In genomic region chr4:3756343-3757059, GRCh38 we compare ENCODE assay signal across 30 cellular contexts. TPM values are rescaled to one million over a fixed set of nuclear protein-coding genes. Genes with fewer than 3 reads are reported as not detected.
DNase-seq lines count a peak whose midpoint lies in the region; ATAC-seq, FAIRE-seq and TF ChIP-seq lines count a peak whose summit lies in the region.
"Had no signal": no experiment of that assay in that cellular context is flagged by ENCODE, and none has a peak within 500 bp of the region (broad histone marks: within the 10 kb centered on the region; RNA-seq: fewer than 3 reads in every experiment).

No MANE protein-coding gene starts in this region.

- TF ChIP-seq CTCF in K562 (IDR thresholded peaks at IDR 0.05 in 2 of 3, conservative IDR thresholded peaks at IDR 0.05 in 1 of 3; ENCODE audit: insufficient read depth in 2 of 3, low read depth in 1 of 3, low read length in 3 of 3), result no peak
- TF ChIP-seq CTCF in tibial nerve (IDR thresholded peaks at IDR 0.05), result no peak
- TF ChIP-seq CTCF in mucosa of descending colon (IDR thresholded peaks at IDR 0.05), result no peak
- TF ChIP-seq CTCF in uterus (IDR thresholded peaks at IDR 0.05), result no peak

- 0 out of 2 replicates have a peak, but pooled peaks cover 4% of the 10 kb centered on the region for H4K20me1 ChIP-seq in K562 (replicated peaks; ENCODE audit: control insufficient read depth, insufficient read depth, low read length)

- ATAC-seq in K562 (peak; percentile 84), mucosa of descending colon (no peak)
- ATAC-seq: foreskin keratinocyte; heart left ventricle; naive thymus-derived CD4-positive, alpha-beta T cell had no signal

- POLR2A ChIA-PET in K562 (lab: Yijun Ruan, JAX), result interaction anchor here (1.0 kb wide), 1 partner anchor 25 kb away, joined by 3 read pairs; no protein-coding TSS in a partner anchor

- no peak for TF ChIP-seq RAD21 in K562 (CRISPR knock-in tag; conservative IDR thresholded peaks at IDR 0.05 in 1 of 2, IDR thresholded peaks at IDR 0.05 in 1 of 2)

- H3K9ac ChIP-seq in K562 (ENCODE audit: insufficient read depth in 1 of 2, low read depth in 2 of 2, low read length in 2 of 2), result no peak overlapping the region
- H3K9ac ChIP-seq: BLaER1 treated with 17β-estradiol and CSF1 and Interleukin-3, amounts not matched to agents 10 nM and 100 nM had no signal

- no peaks in the 10 kb centered on the region for H3K9me3 ChIP-seq in K562 (replicated peaks; ENCODE audit: control insufficient read depth, insufficient read depth, low read depth, low read length)
- peaks cover 0 to 27% (median 0%) of the 10 kb centered on the region in 4 donors for H3K9me3 ChIP-seq in tibial nerve
- no peaks in the 10 kb centered on the region for H3K9me3 ChIP-seq in mucosa of descending colon
- no peaks in the 10 kb centered on the region for H3K9me3 ChIP-seq in uterus
- H3K9me3 ChIP-seq: BLaER1 treated with 17β-estradiol and CSF1 and Interleukin-3, amounts not matched to agents 10 nM and 100 nM; esophagus squamous epithelium; transverse colon had no signal

- in situ Hi-C loops in K562 (cut with MboI), result no loop called here

- intact Hi-C loops in K562 (cut with micrococcal nuclease) (no loop called here), mucosa of descending colon (cut with DNase I, micrococcal nuclease) (no loop called here), uterus (cut with DNase I; ENCODE audit: low total_unique reads) (no loop called here)

- H3K4me3 ChIP-seq in K562, result no peak overlapping the region
- no peak overlapping the region for H3K4me3 ChIP-seq in tibial nerve
- H3K4me3 ChIP-seq in mucosa of descending colon, result no peak overlapping the region
- no peak overlapping the region for H3K4me3 ChIP-seq in uterus
- H3K4me3 ChIP-seq: BLaER1 treated with 17β-estradiol and CSF1 and Interleukin-3, amounts not matched to agents 10 nM and 100 nM; dorsolateral prefrontal cortex; esophagus squamous epithelium; heart left ventricle; PC-9; sigmoid colon; stomach; transverse colon had no signal

- under 1% methylated on average over 12 of the region's 12 CpGs for WGBS in K562 (ENCODE audit: insufficient coverage, low coverage, missing lambda C conversion rate)
- WGBS in tibial nerve, 2 donors, result 72 to 74% methylated on average over 12 of the region's 12 CpGs

- TF ChIP-seq POLR2A in K562 (conservative IDR thresholded peaks at IDR 0.05), result no peak
- TF ChIP-seq POLR2A in tibial nerve (IDR thresholded peaks at IDR 0.05), result no peak
- TF ChIP-seq POLR2A in uterus (IDR thresholded peaks at IDR 0.05), result no peak

- CTCF ChIA-PET in K562 (lab: Yijun Ruan, JAX; ENCODE audit: low intra/inter-chr PET ratio), result no interaction called here

- peak; percentile 84 for DNase-seq in 8988T
- peak; percentile 2 for DNase-seq in EH (ENCODE audit: low read depth)
- peak; percentile 75 for DNase-seq in HuH-7 (ENCODE audit: low spot score)
- DNase-seq in K562 (ENCODE audit: extremely low read depth in 1 of 4, low spot score in 3 of 4), result peak; percentile 9 to 74 (median 66)
- no peak for DNase-seq in tibial nerve (ENCODE audit: low spot score in 2 of 2)
- no peak for DNase-seq in mucosa of descending colon
- DNase-seq in DMS 273 (lab: John Stamatoyannopoulos, UW; ENCODE audit: unreplicated experiment), result no peak
- no peak for DNase-seq in uterus
- DNase-seq: activated CD4-positive, alpha-beta memory T cell treated with anti-CD3 and anti-CD28 coated beads, Interleukin-2, amount 10 ng/mL, durations not matched to agents 7 days and 5 days; activated CD8-positive, alpha-beta memory T cell treated with anti-CD3 and anti-CD28 coated beads, Interleukin-2, amount 50 U/mL, for 4 hours; activated naive CD4-positive, alpha-beta T cell treated with Interleukin-2 at 50 U/mL for 16 hours; cerebellar nuclear complex; DMS79; dorsolateral prefrontal cortex; esophagus squamous epithelium; foreskin keratinocyte; heart left ventricle; kidney glomerular epithelial cell; midbrain; naive thymus-derived CD4-positive, alpha-beta T cell; NCI-H446; PC-9; sigmoid colon; stimulated activated CD4-positive, alpha-beta T cell treated with anti-CD3 and anti-CD28 coated beads, Interleukin-4, amount 100 ng/mL, for 1 hour; stomach; T-helper 2 cell; transverse colon had no signal

- H3K4me1 ChIP-seq in K562 (replicated peaks in 1 of 2; ENCODE audit: control insufficient read depth in 2 of 2, insufficient read depth in 2 of 2, low read length in 2 of 2) (no peaks in the 10 kb centered on the region), tibial nerve (no peaks in the 10 kb centered on the region), mucosa of descending colon (ENCODE audit: low read depth) (no peaks in the 10 kb centered on the region), uterus (no peaks in the 10 kb centered on the region)
- H3K4me1 ChIP-seq: foreskin keratinocyte, sigmoid colon, stomach, transverse colon had no signal

- FAIRE-seq in K562 (lab: Jason Lieb, UNC), result no peak

- H3K27me3 ChIP-seq in K562 (ENCODE audit: control insufficient read depth in 2 of 2, insufficient read depth in 2 of 2, low read length in 2 of 2), result peaks cover 10 to 79% of the 10 kb centered on the region in 2 experiments; a peak in 4 of 5 replicates
- peaks cover 0 to 27% of the 10 kb centered on the region in 2 donors for H3K27me3 ChIP-seq in tibial nerve
- no peaks in the 10 kb centered on the region for H3K27me3 ChIP-seq in uterus
- H3K27me3 ChIP-seq: BLaER1 treated with 17β-estradiol and CSF1 and Interleukin-3, amounts not matched to agents 10 nM and 100 nM; foreskin keratinocyte had no signal

- TF ChIP-seq EP300 in K562 (IDR thresholded peaks at IDR 0.05; ENCODE audit: low read length) (no peak), tibial nerve (IDR thresholded peaks at IDR 0.05) (no peak)

- H3K4me2 ChIP-seq in K562 (ENCODE audit: insufficient read depth, low read length), result no peak overlapping the region
- H3K4me2 ChIP-seq: PC-9 had no signal

- H2AFZ ChIP-seq in K562 (ENCODE audit: low read depth, low read length), result no peak overlapping the region
- H2AFZ ChIP-seq: PC-9 had no signal

- no peaks in the 10 kb centered on the region for H3K9me1 ChIP-seq in K562 (ENCODE audit: control insufficient read depth, insufficient read depth, low read length)

- H3K27ac ChIP-seq in K562 (ENCODE audit: extremely low read depth, low read depth, low read length) (no peak overlapping the region), tibial nerve (no peak overlapping the region), uterus (no peak overlapping the region)
- H3K27ac ChIP-seq: BLaER1 treated with 17β-estradiol and CSF1 and Interleukin-3, amounts not matched to agents 10 nM and 100 nM; dorsolateral prefrontal cortex; esophagus squamous epithelium; foreskin keratinocyte; heart left ventricle; HL-60; PC-9; sigmoid colon; stomach; transverse colon had no signal

- no peaks in the 10 kb centered on the region for H3K79me2 ChIP-seq in K562 (ENCODE audit: control insufficient read depth, insufficient read depth, low read length)

- no peaks in the 10 kb centered on the region for H3K36me3 ChIP-seq in K562 (ENCODE audit: control insufficient read depth, insufficient read depth, low read length)
- H3K36me3 ChIP-seq in tibial nerve, result no peaks in the 10 kb centered on the region
- H3K36me3 ChIP-seq in mucosa of descending colon (ENCODE audit: low read depth), result no peaks in the 10 kb centered on the region
- no peaks in the 10 kb centered on the region for H3K36me3 ChIP-seq in uterus
- H3K36me3 ChIP-seq: BLaER1 treated with 17β-estradiol and CSF1 and Interleukin-3, amounts not matched to agents 10 nM and 100 nM; esophagus squamous epithelium; heart left ventricle; sigmoid colon; stomach; transverse colon had no signal

- BruUV-seq in K562 (replicated peaks; lab: Mats Ljungman, UMichigan), result no TSS peak

TF ChIP-seq in K562, 482 proteins besides CTCF, POLR2A, EP300 and RAD21 (continues in another document):
- TF ChIP-seq USF1 (CRISPR knock-in tag; IDR thresholded peaks at IDR 0.05), result peak; percentile 96
- TF ChIP-seq ADNP (tag; IDR thresholded peaks at IDR 0.05), result no peak
- peak; percentile 83 for TF ChIP-seq RAD51 (IDR thresholded peaks at IDR 0.05; ENCODE audit: borderline replicate concordance, low read depth)
- TF ChIP-seq USF2 (CRISPR knock-in tag; IDR thresholded peaks at IDR 0.05), result peak; percentile 95
- TF ChIP-seq ZNF143 (CRISPR knock-in tag; IDR thresholded peaks at IDR 0.05), result peak; percentile 82

RNA-seq across cellular contexts. Expression of gene ADRA2C, which starts 9.7 kb away (rescaled TPM):
- total RNA-seq in K562 (2011; cell fraction: chromatin; rRNA removed; ENCODE audit: low replicate concordance), result 0.32 and 1.0 TPM in 2 replicates
- total RNA-seq in K562 (2011; cell fraction: nucleolus; rRNA removed), result 1.2 and 1.7 TPM in 2 replicates
- 0.88 TPM in 1 of 2 replicates, not detected in the other for total RNA-seq in K562 (2011; cell fraction: nucleoplasm; rRNA removed)
- total RNA-seq in K562 (2014; rRNA removed), result 0.14 and 0.61 TPM in 2 replicates
- total RNA-seq in K562 (2014; rRNA removed; fragmentation: Illumina TruSeq; extraction: Trizol), result 0.11 and 0.13 TPM in 2 replicates
- total RNA-seq in K562 (2015; rRNA removed; fragmentation: Illumina TruSeq; extraction: Trizol), result 0.11 and 0.14 TPM in 2 replicates
- total RNA-seq in K562 (2021), result 0.33 and 0.54 TPM in 2 replicates
- polyA plus RNA-seq in K562 (2011; rRNA removed), result 0.21 and 0.42 TPM in 2 replicates
- polyA plus RNA-seq in K562 (2011; cell fraction: cytosol; rRNA removed), result 0.55 and 1.4 TPM in 2 replicates
- 0.77 and 0.88 TPM in 2 replicates for polyA plus RNA-seq in K562 (2011; cell fraction: nucleus; rRNA removed)
- 0.17 and 0.69 TPM in 2 replicates for polyA plus RNA-seq in K562 (2012)
- polyA plus RNA-seq in K562 (2014; fragmentation: Illumina TruSeq; extraction: Trizol), result 0.06 TPM in 1 of 2 replicates, not detected in the other
- polyA plus RNA-seq in K562 (2014; fragmentation: Nextera tagmentation; extraction: Ambion mirVana), result not detected
- 0.43 and 0.58 TPM in 2 replicates for polyA plus RNA-seq in K562 (2014; rRNA removed)
- 0.28 TPM in 1 of 2 replicates, not detected in the other for polyA minus RNA-seq in K562 (2011; rRNA and poly(A)+ RNA removed)
- 1.6 TPM in 1 of 2 replicates, not detected in the other for polyA minus RNA-seq in K562 (2011; cell fraction: cytosol; rRNA and poly(A)+ RNA removed)
- 0.81 and 1.1 TPM in 2 replicates for polyA minus RNA-seq in K562 (2011; cell fraction: nucleus; rRNA and poly(A)+ RNA removed)
- total RNA-seq in tibial nerve, result 10 to 100 TPM in 2 of 4 donors, 1 to 10 TPM in 2; 3.1 to 13.2 (median 7.5) TPM
- total RNA-seq in mucosa of descending colon, result 1 to 10 TPM in 2 of 3 donors, under 1 TPM in 1; 0.69 to 2.3 (median 1.4) TPM
- 10 to 100 TPM in 3 of 4 donors, 1 to 10 TPM in 1; 4.1 to 75.0 (median 24.7) TPM for total RNA-seq in uterus
- total RNA-seq: activated CD4-positive, alpha-beta memory T cell treated with anti-CD3 and anti-CD28 coated beads, Interleukin-2, amount 10 ng/mL, durations not matched to agents 7 days and 5 days; activated T-helper 1 cell treated with anti-CD3 and anti-CD28 coated beads, Interleukin-12 subunit alpha, Interleukin-12 subunit beta, Interleukin-2, Interleukin-4 antibody, amounts not matched to agents 30 ng/mL and 10 ng/mL and 1 ng/mL, durations not matched to agents 14 hours and 24 hours and 36 hours; naive thymus-derived CD4-positive, alpha-beta T cell; PC-9 had no signal
- polyA plus RNA-seq: naive thymus-derived CD4-positive, alpha-beta T cell had no signal

Comparison
In these comparisons a context has a peak if more than half of its experiments do, and no peak if none do; other contexts are left out.
1. DNase-seq: peak in 8988T (single experiment), EH (single experiment), HuH-7 (single experiment) and K562 (4 of 4); none in tibial nerve (0 of 2), mucosa of descending colon (0 of 3), DMS 273 (single experiment) and uterus (0 of 2).